In the genomic region with DNA sequence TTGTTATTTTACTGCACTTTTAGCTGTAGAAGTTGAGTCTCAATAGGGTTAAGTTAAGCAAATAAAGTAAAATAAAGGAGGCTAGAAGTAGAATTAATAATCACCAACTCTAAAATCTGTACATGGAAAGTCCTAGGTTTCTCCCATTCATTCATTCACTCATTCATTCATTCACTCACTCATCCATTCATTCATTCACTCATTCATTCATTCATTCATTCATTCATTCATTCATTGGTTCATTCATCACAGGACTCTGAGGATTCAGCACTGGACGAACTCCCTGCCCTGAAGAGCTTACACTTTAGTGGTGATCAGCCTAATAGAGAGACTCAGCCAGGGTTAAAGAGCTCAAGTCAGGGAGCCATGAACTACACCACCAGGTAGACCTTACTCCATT, we compare ENCODE assay signal across 26 cellular contexts.
"Had no signal": no experiment of that assay in that cellular context is flagged by ENCODE, and none has a peak within 500 bp of the region (broad histone marks: within the 10 kb centered on the region; RNA-seq: fewer than 3 reads in every experiment).

No MANE protein-coding gene starts in this region.

- H3K9me3 Mint-ChIP-seq: activated naive CD4-positive, alpha-beta T cell treated with anti-CD3 and anti-CD28 coated beads for 36 hours had no signal

- H3K27ac Mint-ChIP-seq: activated naive CD4-positive, alpha-beta T cell treated with anti-CD3 and anti-CD28 coated beads for 36 hours had no signal

- H3K36me3 ChIP-seq: ascending aorta, Peyer's patch, SJCRH30 had no signal

- H3K4me3 Mint-ChIP-seq: activated naive CD4-positive, alpha-beta T cell treated with anti-CD3 and anti-CD28 coated beads for 36 hours had no signal

- H3K9ac ChIP-seq: SK-N-SH had no signal

- H3K4me2 ChIP-seq: SK-N-SH had no signal

- ATAC-seq: body of pancreas had no signal

- H3K27ac ChIP-seq: ascending aorta, body of pancreas, Peyer's patch, RWPE1, SJCRH30, VCaP had no signal

- H3K27me3 ChIP-seq: ascending aorta, body of pancreas, Peyer's patch, SJCRH30 had no signal

- H3K4me1 ChIP-seq: ascending aorta, body of pancreas, SJCRH30 had no signal

- H3K9me3 ChIP-seq: ascending aorta, body of pancreas, Peyer's patch, SJCRH30, SK-N-SH had no signal

- FAIRE-seq: bronchial epithelial cell had no signal

- H3K4me3 ChIP-seq: ascending aorta, body of pancreas, Peyer's patch, SJCRH30 had no signal

- DNase-seq: activated CD4-positive, alpha-beta T cell treated with anti-CD3 and anti-CD28 coated beads for 4 hours; activated CD4-positive, alpha-beta T cell treated with anti-CD3 and anti-CD28 coated beads, Interleukin-2, amount 50 U/mL, for 4 hours; activated CD4-positive, CD25-positive, alpha-beta regulatory T cell; activated effector memory CD4-positive, alpha-beta T cell treated with anti-CD3 and anti-CD28 coated beads, Interleukin-2, amount 50 U/mL, for 16 hours; activated naive CD4-positive, alpha-beta T cell treated with anti-CD3 and anti-CD28 coated beads for 36 hours; amniotic stem cell; body of pancreas; central memory CD4-positive, alpha-beta T cell; cortex of kidney; Karpas-422; MM.1S; NCI-H1105 treated with DMSO at 0.1 percent for 48 hours; NCI-H1436 treated with DMSO at 0.1 percent for 48 hours; NCI-H187; NCI-H2081; NCI-H446; NCI-H524; Peyer's patch; Right ventricle myocardium superior; SJCRH30; SK-N-SH; T-helper 1 cell had no signal
